In genomic region chr2:60413069-60413818, GRCh38 we compare ENCODE assay signal across 15 cellular contexts.
DNase-seq lines count a peak whose midpoint lies in the region; ATAC-seq and TF ChIP-seq lines count a peak whose summit lies in the region.
"Had no signal": no experiment of that assay in that cellular context is flagged by ENCODE, and none has a peak within 500 bp of the region (broad histone marks: within the 10 kb centered on the region; RNA-seq: fewer than 3 reads in every experiment).

No MANE protein-coding gene starts in this region.

- H3K79me1 ChIP-seq in mesendoderm (ENCODE audit: low read length), result no peaks in the 10 kb centered on the region

- no peak overlapping the region for H2AK5ac ChIP-seq in mesendoderm (ENCODE audit: low read length)

- intact Hi-C loops in mucosa of descending colon (cut with DNase I, micrococcal nuclease), result no loop called here
- intact Hi-C loops in right lobe of liver (cut with DNase I), result no loop called here

- no peak overlapping the region for H3K4me2 ChIP-seq in mesendoderm (ENCODE audit: low read length)

- H2BK15ac ChIP-seq in mesendoderm (replicated peaks; ENCODE audit: low read depth), result peak overlapping the region; percentile 3

- H3K9ac ChIP-seq in mesendoderm (ENCODE audit: low read length), result no peak overlapping the region

- no peaks in the 10 kb centered on the region for H3K9me3 ChIP-seq in mucosa of descending colon
- no peaks in the 10 kb centered on the region for H3K9me3 ChIP-seq in right lobe of liver

- no peak overlapping the region for H3K4me3 ChIP-seq in mesendoderm (ENCODE audit: low read length)
- H3K4me3 ChIP-seq in mucosa of descending colon, result no peak overlapping the region
- no peak overlapping the region for H3K4me3 ChIP-seq in right lobe of liver

- ATAC-seq in GM18870 (IDR thresholded peaks at IDR 0.05; ENCODE audit: unreplicated experiment) (peak; percentile 27), GM21723 (IDR thresholded peaks at IDR 0.05; ENCODE audit: unreplicated experiment) (peak; percentile 37), HG03558 (IDR thresholded peaks at IDR 0.05; ENCODE audit: extremely low read depth, unreplicated experiment) (peak; percentile 21), mucosa of descending colon (no peak), right lobe of liver (no peak)
- ATAC-seq: left ventricle myocardium superior had no signal

- peak overlapping the region; percentile 22 for H3K56ac ChIP-seq in mesendoderm (ENCODE audit: low read length)

- no peak for DNase-seq in mesendoderm
- DNase-seq in hypothalamus (lab: John Stamatoyannopoulos, UW), result no peak
- DNase-seq in mucosa of descending colon, result no peak
- no peak for DNase-seq in T-helper 1 cell
- no peak for DNase-seq in right lobe of liver
- DNase-seq: activated CD8-positive, alpha-beta memory T cell treated with anti-CD3 and anti-CD28 coated beads, Interleukin-2, amount 50 U/mL, for 4 hours; amniotic stem cell; CD8-positive, alpha-beta memory T cell; left ventricle myocardium superior; NCI-H446 treated with DMSO at 0.1 percent for 48 hours; stimulated activated naive CD4-positive, alpha-beta T cell had no signal

- H3K79me2 ChIP-seq in mesendoderm (ENCODE audit: control insufficient read depth, insufficient read depth, low read length), result peaks cover 2% of the 10 kb centered on the region

- no peaks in the 10 kb centered on the region for H3K36me3 ChIP-seq in mesendoderm (ENCODE audit: control insufficient read depth, insufficient read depth, low read length)
- H3K36me3 ChIP-seq in mucosa of descending colon (ENCODE audit: low read depth), result no peaks in the 10 kb centered on the region
- H3K36me3 ChIP-seq in right lobe of liver, result no peaks in the 10 kb centered on the region

- no peak overlapping the region for H4K8ac ChIP-seq in mesendoderm (ENCODE audit: low read depth, low read length)

- no peak overlapping the region for H3K4ac ChIP-seq in mesendoderm (ENCODE audit: low read depth, low read length)

- H3K27me3 ChIP-seq in mesendoderm (ENCODE audit: insufficient read depth, low read length, poor library complexity) (no peaks in the 10 kb centered on the region), right lobe of liver (no peaks in the 10 kb centered on the region)

- TF ChIP-seq CTCF in mucosa of descending colon (IDR thresholded peaks at IDR 0.05) (no peak), right lobe of liver (IDR thresholded peaks at IDR 0.05) (no peak)

- H4K5ac ChIP-seq in mesendoderm (ENCODE audit: low read length), result no peak overlapping the region

- no peak overlapping the region for H3K23ac ChIP-seq in mesendoderm (ENCODE audit: low read length)

- H3K4me1 ChIP-seq in mesendoderm (ENCODE audit: control insufficient read depth, low read depth, low read length), result peaks cover 24% of the 10 kb centered on the region
- H3K4me1 ChIP-seq in mucosa of descending colon (ENCODE audit: low read depth), result peaks cover 5% of the 10 kb centered on the region
- peaks cover 0 to 12% (median 4%) of the 10 kb centered on the region in 4 donors for H3K4me1 ChIP-seq in right lobe of liver

- no peak for TF ChIP-seq POLR2A in right lobe of liver (IDR thresholded peaks at IDR 0.05)

- no peak overlapping the region for H2BK5ac ChIP-seq in mesendoderm (ENCODE audit: low read length)

- H3K18ac ChIP-seq in mesendoderm (ENCODE audit: low read length), result peak overlapping the region; percentile 75

- no CpG with 5 or more reads among the region's 4 CpGs for WGBS in mesendoderm (ENCODE audit: extremely low coverage, insufficient coverage, low lambda C conversion rate)
- 76% methylated on average over 4 of the region's 4 CpGs for WGBS in right lobe of liver (ENCODE audit: insufficient coverage, low coverage, low lambda C conversion rate, missing lambda C conversion rate)

- H3K27ac ChIP-seq in mesendoderm (ENCODE audit: low read depth, low read length), result no peak overlapping the region
- H3K27ac ChIP-seq in right lobe of liver, result no peak overlapping the region
- H3K27ac ChIP-seq: HL-60 had no signal

- no peak overlapping the region for H2BK120ac ChIP-seq in mesendoderm (ENCODE audit: low read depth, low read length)

Comparison
In these comparisons a context has a peak if more than half of its experiments do, and no peak if none do; other contexts are left out.
1. ATAC-seq: peak in GM18870 (single experiment), GM21723 (single experiment) and HG03558 (single experiment); none in mucosa of descending colon (single experiment) and right lobe of liver (0 of 4).